ENCODE assay signal across 14 cellular contexts in genomic region chr21:25188639-25189038, GRCh38.
DNase-seq lines count a peak whose midpoint lies in the region; ATAC-seq and TF ChIP-seq lines count a peak whose summit lies in the region.
"Had no signal": no experiment of that assay in that cellular context is flagged by ENCODE, and none has a peak within 500 bp of the region (broad histone marks: within the 10 kb centered on the region; RNA-seq: fewer than 3 reads in every experiment).

No MANE protein-coding gene starts in this region.

- H3K9ac ChIP-seq in colonic mucosa (ENCODE audit: low read depth in 2 of 2, low read length in 2 of 2): no peak overlapping the region

- H3K27ac ChIP-seq in colonic mucosa: no peak overlapping the region
- H3K27ac ChIP-seq: adrenal gland, sigmoid colon had no signal

- no peak overlapping the region for H3K4me3 ChIP-seq in colonic mucosa
- H3K4me3 ChIP-seq in H7 (ENCODE audit: insufficient read depth, low read depth, low read length): no peak overlapping the region
- H3K4me3 ChIP-seq: mucosa of descending colon, sigmoid colon had no signal

- H3K36me3 ChIP-seq in colonic mucosa (no peaks in the 10 kb centered on the region), H7 (replicated peaks; ENCODE audit: control insufficient read depth, insufficient read depth, low read length) (no peaks in the 10 kb centered on the region)
- H3K36me3 ChIP-seq: adrenal gland, sigmoid colon had no signal

- intact Hi-C loops in colonic mucosa (cut with DNase I): no loop called here

- H3K4me1 ChIP-seq in colonic mucosa: no peaks in the 10 kb centered on the region
- H3K4me1 ChIP-seq: sigmoid colon had no signal

- TF ChIP-seq POLR2A in GM18505 (IDR thresholded peaks at IDR 0.05; ENCODE audit: borderline replicate concordance, extremely low read depth, insufficient read depth, insufficient read length): no peak

- in situ Hi-C loops in G401 (cut with HindIII; ENCODE audit: low sequenced_read_pairs): no loop called here

- TF ChIP-seq CTCF in colonic mucosa (IDR thresholded peaks at IDR 0.05): no peak

- ATAC-seq in GM18505 (IDR thresholded peaks at IDR 0.05; ENCODE audit: unreplicated experiment) (peak; percentile 50), GM19438 (IDR thresholded peaks at IDR 0.05; ENCODE audit: low read depth, unreplicated experiment) (peak; percentile 40), HG02870 (IDR thresholded peaks at IDR 0.05; ENCODE audit: unreplicated experiment) (peak; percentile 84), HG03565 (IDR thresholded peaks at IDR 0.05; ENCODE audit: unreplicated experiment) (peak; percentile 73)
- ATAC-seq: mucosa of descending colon had no signal

- H3K27me3 ChIP-seq in colonic mucosa (no peaks in the 10 kb centered on the region), H7 (ENCODE audit: control insufficient read depth, insufficient read depth, low read length) (no peaks in the 10 kb centered on the region)
- H3K27me3 ChIP-seq: adrenal gland, sigmoid colon had no signal

- no peaks in the 10 kb centered on the region for H3K9me3 ChIP-seq in colonic mucosa
- H3K9me3 ChIP-seq: adrenal gland, sigmoid colon had no signal

- DNase-seq in GF-D8 (lab: John Stamatoyannopoulos, UW) (no peak), colonic mucosa (no peak), H7 (no peak), G401 (ENCODE audit: low spot score) (no peak)
- DNase-seq: activated CD4-positive, alpha-beta T cell treated with anti-CD3 and anti-CD28 coated beads for 4 hours; adrenal gland; CD4-positive, alpha-beta T cell; effector memory CD4-positive, alpha-beta T cell; mucosa of descending colon; sigmoid colon had no signal
